ENCODE assay signal across 18 cellular contexts in genomic region chr4:41106694-41107419, GRCh38.
DNase-seq lines count a peak whose midpoint lies in the region; ATAC-seq and TF ChIP-seq lines count a peak whose summit lies in the region.
"Had no signal": no experiment of that assay in that cellular context is flagged by ENCODE, and none has a peak within 500 bp of the region (broad histone marks: within the 10 kb centered on the region; RNA-seq: fewer than 3 reads in every experiment).

No MANE protein-coding gene starts in this region.

- H3K27me3 Mint-ChIP-seq in progenitor cell of endocrine pancreas: no peaks in the 10 kb centered on the region

- H3K27ac ChIP-seq in right atrium auricular region (no peak overlapping the region), HEK293 (ENCODE audit: extremely low read depth, low read depth, low read length) (no peak overlapping the region), osteoblast (ENCODE audit: low read depth, low read length) (no peak overlapping the region)
- H3K27ac ChIP-seq: BLaER1, GM23248, HL-60 had no signal

- peaks cover 77% of the 10 kb centered on the region for H3K79me2 ChIP-seq in osteoblast (ENCODE audit: insufficient read depth, low read length)

- H3K4me1 ChIP-seq in right atrium auricular region: peaks cover 0 to 40% of the 10 kb centered on the region in 2 donors
- peaks cover 6% of the 10 kb centered on the region for H3K4me1 ChIP-seq in HEK293 (ENCODE audit: control insufficient read depth, insufficient read depth, low read length)
- H3K4me1 ChIP-seq in osteoblast (ENCODE audit: insufficient read depth, low read length): peaks cover 8% of the 10 kb centered on the region
- H3K4me1 ChIP-seq: BLaER1 had no signal

- POLR2A ChIA-PET in HEK293 (lab: Yijun Ruan, JAX): no interaction called here

- peaks cover 8% of the 10 kb centered on the region for H4K20me1 ChIP-seq in osteoblast (ENCODE audit: insufficient read depth, low read length)
- H4K20me1 ChIP-seq: BLaER1 had no signal

- ATAC-seq in Right ventricle myocardium superior (ENCODE audit: poor library complexity): peak; percentile 40

- no peaks in the 10 kb centered on the region for H3K9me3 ChIP-seq in right atrium auricular region
- H3K9me3 ChIP-seq in HEK293 (ENCODE audit: control insufficient read depth, insufficient read depth, low read depth, low read length): no peaks in the 10 kb centered on the region
- no peaks in the 10 kb centered on the region for H3K9me3 ChIP-seq in osteoblast (ENCODE audit: low read depth, low read length)
- H3K9me3 ChIP-seq: BLaER1, HAP-1 had no signal

- no peak overlapping the region for H3K4me2 ChIP-seq in osteoblast (ENCODE audit: insufficient read depth, low read length)
- H3K4me2 ChIP-seq: BLaER1 had no signal

- CTCF ChIA-PET in HEK293 (lab: Yijun Ruan, JAX): no interaction called here

- H3K36me3 Mint-ChIP-seq in progenitor cell of endocrine pancreas (ENCODE audit: insufficient read depth): peaks cover 5% of the 10 kb centered on the region
- H3K36me3 Mint-ChIP-seq: CD14-positive monocyte; CD4-positive, alpha-beta memory T cell had no signal

- TF ChIP-seq CTCF in right atrium auricular region (IDR thresholded peaks at IDR 0.05) (no peak), HEK293 (tag by site-specific recombination; IDR thresholded peaks at IDR 0.05) (no peak), osteoblast (IDR thresholded peaks at IDR 0.05; ENCODE audit: extremely low read depth, low read depth, low read length) (no peak), progenitor cell of endocrine pancreas (IDR thresholded peaks at IDR 0.05; ENCODE audit: unreplicated experiment) (no peak)

- no peaks in the 10 kb centered on the region for H3K9me3 Mint-ChIP-seq in progenitor cell of endocrine pancreas (ENCODE audit: low read depth)

- H3K27me3 ChIP-seq in right atrium auricular region (no peaks in the 10 kb centered on the region), osteoblast (ENCODE audit: insufficient read depth, low read length) (no peaks in the 10 kb centered on the region)
- H3K27me3 ChIP-seq: BLaER1 had no signal

- peaks cover 2% of the 10 kb centered on the region for H3K4me1 Mint-ChIP-seq in progenitor cell of endocrine pancreas (ENCODE audit: low read depth)
- H3K4me1 Mint-ChIP-seq: CD14-positive monocyte; CD4-positive, alpha-beta memory T cell had no signal

- no peak overlapping the region for H3K4me3 ChIP-seq in right atrium auricular region
- H3K4me3 ChIP-seq in HEK293 (ENCODE audit: low read depth, low read length): no peak overlapping the region
- no peak overlapping the region for H3K4me3 ChIP-seq in osteoblast (ENCODE audit: insufficient read depth, low read length)
- H3K4me3 ChIP-seq: BLaER1, GM23248, HAP-1 had no signal

- H3K4me3 Mint-ChIP-seq in progenitor cell of endocrine pancreas (ENCODE audit: low read depth): no peak overlapping the region
- H3K4me3 Mint-ChIP-seq: CD14-positive monocyte; CD4-positive, alpha-beta memory T cell had no signal

- H2AFZ ChIP-seq in osteoblast (ENCODE audit: low read length): no peak overlapping the region
- H2AFZ ChIP-seq: GM23248 had no signal

- DNase-seq in Right ventricle myocardium superior (no peak), right atrium auricular region (ENCODE audit: low spot score) (no peak), amniotic epithelial cell (ENCODE audit: low read depth) (peak; percentile 27), osteoblast (ENCODE audit: insufficient read length, low spot score, missing footprints) (peak; percentile 17), progenitor cell of endocrine pancreas (ENCODE audit: low spot score, unreplicated experiment) (no peak), SW 1271 (lab: John Stamatoyannopoulos, UW) (no peak), LoVo (ENCODE audit: low spot score) (no peak)
- DNase-seq: 8988T; CD4-positive, alpha-beta memory T cell; DMS153; DMS79; GDM1 had no signal

- no peaks in the 10 kb centered on the region for H3K36me3 ChIP-seq in right atrium auricular region
- no peaks in the 10 kb centered on the region for H3K36me3 ChIP-seq in HEK293 (ENCODE audit: control insufficient read depth in 2 of 2, insufficient read depth in 1 of 2, low read length in 2 of 2)
- H3K36me3 ChIP-seq in osteoblast (ENCODE audit: insufficient read depth, low read length): no peaks in the 10 kb centered on the region
- H3K36me3 ChIP-seq: BLaER1, HAP-1 had no signal

- intact Hi-C loops in Right ventricle myocardium superior (cut with DNase I): no loop called here

- H3K27ac Mint-ChIP-seq in progenitor cell of endocrine pancreas: no peak overlapping the region
- H3K27ac Mint-ChIP-seq: CD14-positive monocyte; CD4-positive, alpha-beta memory T cell had no signal

TF ChIP-seq in HEK293, 187 proteins besides CTCF, POLR2A, EP300 and RAD21:
- TF ChIP-seq KLF16 (tag by site-specific recombination; IDR thresholded peaks at IDR 0.05) (no peak), ZNF121 (tag by site-specific recombination; IDR thresholded peaks at IDR 0.05) (peak; percentile 59; the same call in 1 of the 2 replicates)
TF ChIP-seq in HEK293: peak in this region for 1.

Comparison
In these comparisons a context has a peak if more than half of its experiments do, and no peak if none do; other contexts are left out.
1. DNase-seq: peak in amniotic epithelial cell (single experiment) and osteoblast (single experiment); none in Right ventricle myocardium superior (single experiment), right atrium auricular region (single experiment), progenitor cell of endocrine pancreas (single experiment), SW 1271 (0 of 2) and LoVo (single experiment).